31 cellular contexts compared by ENCODE assay signal in genomic region chr3:65717676-65718346, GRCh38.
"Had no signal": no experiment of that assay in that cellular context is flagged by ENCODE, and none has a peak within 500 bp of the region (broad histone marks: within the 10 kb centered on the region; RNA-seq: fewer than 3 reads in every experiment).

No MANE protein-coding gene starts in this region.

- H3K27me3 ChIP-seq: brain microvascular endothelial cell, dorsolateral prefrontal cortex had no signal

- H3K36me3 ChIP-seq: brain microvascular endothelial cell had no signal

- H3K36me3 Mint-ChIP-seq: activated CD4-positive, alpha-beta memory T cell treated with anti-CD3 and anti-CD28 coated beads for 36 hours; activated CD8-positive, alpha-beta memory T cell treated with anti-CD3 and anti-CD28 coated beads, Interleukin-2, amount 10 ng/mL, durations not matched to agents 7 days and 5 days; activated naive CD4-positive, alpha-beta T cell treated with anti-CD3 and anti-CD28 coated beads, Interleukin-2, amount 10 ng/mL, durations not matched to agents 7 days and 5 days; activated naive CD4-positive, alpha-beta T cell treated with anti-CD3 and anti-CD28 coated beads, Interleukin-2, amount 50 U/mL, for 72 hours; activated naive CD8-positive, alpha-beta T cell treated with anti-CD3 and anti-CD28 coated beads, Interleukin-2, amount 10 ng/mL, durations not matched to agents 7 days and 5 days had no signal

- H3K27ac ChIP-seq: brain microvascular endothelial cell, coronary artery, dorsolateral prefrontal cortex had no signal

- H3K4me1 Mint-ChIP-seq: activated CD4-positive, alpha-beta T cell treated with anti-CD3 and anti-CD28 coated beads for 36 hours; activated CD4-positive, alpha-beta T cell treated with anti-CD3 and anti-CD28 coated beads, Interleukin-2, amount 10 ng/mL, durations not matched to agents 24 days and 14 days; activated CD8-positive, alpha-beta memory T cell treated with anti-CD3 and anti-CD28 coated beads, Interleukin-2, amount 10 ng/mL, durations not matched to agents 7 days and 5 days; activated naive CD4-positive, alpha-beta T cell treated with anti-CD3 and anti-CD28 coated beads, Interleukin-2, amount 10 ng/mL, durations not matched to agents 7 days and 5 days; activated naive CD8-positive, alpha-beta T cell treated with anti-CD3 and anti-CD28 coated beads, Interleukin-2, amount 10 ng/mL, durations not matched to agents 7 days and 5 days; central memory CD8-positive, alpha-beta T cell had no signal

- DNase-seq: activated CD4-positive, alpha-beta memory T cell treated with anti-CD3 and anti-CD28 coated beads for 36 hours; activated CD4-positive, alpha-beta T cell treated with anti-CD3 and anti-CD28 coated beads for 36 hours; activated CD4-positive, alpha-beta T cell treated with anti-CD3 and anti-CD28 coated beads, Interleukin-2, amount 10 ng/mL, durations not matched to agents 24 days and 14 days; activated CD4-positive, CD25-positive, alpha-beta regulatory T cell; activated CD4-positive, CD25-positive, alpha-beta regulatory T cell treated with anti-CD3 and anti-CD28 coated beads, Interleukin-2, amount 50 U/mL, for 72 hours; activated CD8-positive, alpha-beta memory T cell treated with anti-CD3 and anti-CD28 coated beads, Interleukin-2, amount 10 ng/mL, durations not matched to agents 7 days and 5 days; activated CD8-positive, alpha-beta memory T cell treated with anti-CD3 and anti-CD28 coated beads, Interleukin-2, amount 50 U/mL, for 4 hours; activated CD8-positive, alpha-beta T cell treated with anti-CD3 and anti-CD28 coated beads, Interleukin-2, amount 10 ng/mL, durations not matched to agents 7 days and 5 days; activated effector memory CD4-positive, alpha-beta T cell treated with anti-CD3 and anti-CD28 coated beads, Interleukin-2, amount 50 U/mL, for 16 hours; activated naive CD4-positive, alpha-beta T cell treated with anti-CD3 and anti-CD28 coated beads, Interleukin-2, amount 10 ng/mL, durations not matched to agents 7 days and 5 days; activated naive CD8-positive, alpha-beta T cell treated with anti-CD3 and anti-CD28 coated beads, Interleukin-2, amount 10 ng/mL, durations not matched to agents 7 days and 5 days; activated T-cell treated with anti-CD3 and anti-CD28 coated beads, Interleukin-2, amount 50 U/mL, for 1 hour; activated T-cell treated with anti-CD3 and anti-CD28 coated beads, Interleukin-2, amount 50 U/mL, for 48 hours; brain microvascular endothelial cell; dorsolateral prefrontal cortex; effector memory CD4-positive, alpha-beta T cell; endodermal cell; foreskin fibroblast; head of caudate nucleus; hippocampal formation; T1000 had no signal

- H3K9me3 Mint-ChIP-seq: activated CD4-positive, alpha-beta memory T cell treated with anti-CD3 and anti-CD28 coated beads for 36 hours; activated CD4-positive, alpha-beta T cell treated with anti-CD3 and anti-CD28 coated beads, Interleukin-2, amount 10 ng/mL, durations not matched to agents 24 days and 14 days; activated naive CD4-positive, alpha-beta T cell treated with anti-CD3 and anti-CD28 coated beads, Interleukin-2, amount 10 ng/mL, durations not matched to agents 7 days and 5 days; activated naive CD4-positive, alpha-beta T cell treated with anti-CD3 and anti-CD28 coated beads, Interleukin-2, amount 50 U/mL, for 72 hours; activated naive CD8-positive, alpha-beta T cell treated with anti-CD3 and anti-CD28 coated beads, Interleukin-2, amount 10 ng/mL, durations not matched to agents 7 days and 5 days; activated T-helper 1 cell treated with anti-CD3 and anti-CD28 coated beads, Interleukin-12 subunit alpha, Interleukin-12 subunit beta, Interleukin-2, Interleukin-4 antibody, amounts not matched to agents 30 ng/mL and 10 ng/mL and 1 ng/mL, durations not matched to agents 14 hours and 24 hours and 36 hours; activated T-helper 2 cell treated with anti-CD3 and anti-CD28 coated beads, Interferon-gamma antibody, Interleukin-2, Interleukin-4, amounts not matched to agents 10 μg/mL and 5 μg/mL and 100 μg/mL, durations not matched to agents 14 hours and 24 hours and 36 hours; dendritic cell treated with granulocyte-macrophage colony-stimulating factor and Interleukin-4, amounts not matched to agents 40 ng/mL and 50 ng/mL, for 4 days; endodermal cell; T-helper 2 cell treated with Interferon-gamma antibody and Interleukin-4, amounts not matched to agents 5 μg/mL and 100 μg/mL, for 36 hours had no signal

- H3K4me3 ChIP-seq: coronary artery, dorsolateral prefrontal cortex had no signal

- ATAC-seq: activated CD4-positive, alpha-beta T cell treated with anti-CD3 and anti-CD28 coated beads for 36 hours; activated CD8-positive, alpha-beta memory T cell treated with anti-CD3 and anti-CD28 coated beads, Interleukin-2, amount 10 ng/mL, durations not matched to agents 7 days and 5 days; activated CD8-positive, alpha-beta T cell treated with anti-CD3 and anti-CD28 coated beads, Interleukin-2, amount 10 ng/mL, durations not matched to agents 7 days and 5 days; activated naive CD4-positive, alpha-beta T cell treated with anti-CD3 and anti-CD28 coated beads, Interleukin-2, amount 50 U/mL, for 72 hours; esophagus mucosa had no signal

- FAIRE-seq: astrocyte, frontal cortex had no signal

- H3K27me3 Mint-ChIP-seq: activated CD4-positive, alpha-beta T cell treated with anti-CD3 and anti-CD28 coated beads, Interleukin-2, amount 10 ng/mL, durations not matched to agents 24 days and 14 days; activated CD8-positive, alpha-beta memory T cell treated with anti-CD3 and anti-CD28 coated beads, Interleukin-2, amount 10 ng/mL, durations not matched to agents 7 days and 5 days; activated naive CD4-positive, alpha-beta T cell treated with anti-CD3 and anti-CD28 coated beads, Interleukin-2, amount 10 ng/mL, durations not matched to agents 7 days and 5 days; activated naive CD8-positive, alpha-beta T cell treated with anti-CD3 and anti-CD28 coated beads, Interleukin-2, amount 10 ng/mL, durations not matched to agents 7 days and 5 days; central memory CD8-positive, alpha-beta T cell; dendritic cell treated with granulocyte-macrophage colony-stimulating factor and Interleukin-4, amounts not matched to agents 40 ng/mL and 50 ng/mL, for 4 days had no signal

- H3K4me3 Mint-ChIP-seq: activated CD4-positive, alpha-beta memory T cell treated with anti-CD3 and anti-CD28 coated beads for 36 hours; activated CD4-positive, alpha-beta T cell treated with anti-CD3 and anti-CD28 coated beads for 36 hours; activated CD4-positive, alpha-beta T cell treated with anti-CD3 and anti-CD28 coated beads, Interleukin-2, amount 10 ng/mL, durations not matched to agents 24 days and 14 days; activated CD8-positive, alpha-beta memory T cell treated with anti-CD3 and anti-CD28 coated beads, Interleukin-2, amount 10 ng/mL, durations not matched to agents 7 days and 5 days; activated CD8-positive, alpha-beta T cell treated with anti-CD3 and anti-CD28 coated beads, Interleukin-2, amount 10 ng/mL, durations not matched to agents 7 days and 5 days; activated naive CD4-positive, alpha-beta T cell treated with anti-CD3 and anti-CD28 coated beads, Interleukin-2, amount 10 ng/mL, durations not matched to agents 7 days and 5 days; activated naive CD8-positive, alpha-beta T cell treated with anti-CD3 and anti-CD28 coated beads, Interleukin-2, amount 10 ng/mL, durations not matched to agents 7 days and 5 days; activated T-helper 1 cell treated with anti-CD3 and anti-CD28 coated beads, Interleukin-12 subunit alpha, Interleukin-12 subunit beta, Interleukin-2, Interleukin-4 antibody, amounts not matched to agents 30 ng/mL and 10 ng/mL and 1 ng/mL, durations not matched to agents 14 hours and 24 hours and 36 hours; central memory CD8-positive, alpha-beta T cell; dendritic cell treated with granulocyte-macrophage colony-stimulating factor and Interleukin-4, amounts not matched to agents 40 ng/mL and 50 ng/mL, for 4 days; endodermal cell; T-helper 2 cell treated with Interferon-gamma antibody and Interleukin-4, amounts not matched to agents 5 μg/mL and 100 μg/mL, for 36 hours had no signal

- H3K27ac Mint-ChIP-seq: activated CD4-positive, alpha-beta memory T cell treated with anti-CD3 and anti-CD28 coated beads for 36 hours; activated CD4-positive, alpha-beta T cell treated with anti-CD3 and anti-CD28 coated beads for 36 hours; activated CD4-positive, alpha-beta T cell treated with anti-CD3 and anti-CD28 coated beads, Interleukin-2, amount 10 ng/mL, durations not matched to agents 24 days and 14 days; activated CD8-positive, alpha-beta memory T cell treated with anti-CD3 and anti-CD28 coated beads, Interleukin-2, amount 10 ng/mL, durations not matched to agents 7 days and 5 days; activated CD8-positive, alpha-beta T cell treated with anti-CD3 and anti-CD28 coated beads, Interleukin-2, amount 10 ng/mL, durations not matched to agents 7 days and 5 days; activated naive CD4-positive, alpha-beta T cell treated with anti-CD3 and anti-CD28 coated beads, Interleukin-2, amount 10 ng/mL, durations not matched to agents 7 days and 5 days; activated naive CD4-positive, alpha-beta T cell treated with anti-CD3 and anti-CD28 coated beads, Interleukin-2, amount 50 U/mL, for 72 hours; activated naive CD8-positive, alpha-beta T cell treated with anti-CD3 and anti-CD28 coated beads, Interleukin-2, amount 10 ng/mL, durations not matched to agents 7 days and 5 days; activated T-helper 1 cell treated with anti-CD3 and anti-CD28 coated beads, Interleukin-12 subunit alpha, Interleukin-12 subunit beta, Interleukin-2, Interleukin-4 antibody, amounts not matched to agents 30 ng/mL and 10 ng/mL and 1 ng/mL, durations not matched to agents 14 hours and 24 hours and 36 hours; activated T-helper 2 cell treated with anti-CD3 and anti-CD28 coated beads, Interferon-gamma antibody, Interleukin-2, Interleukin-4, amounts not matched to agents 10 μg/mL and 5 μg/mL and 100 μg/mL, durations not matched to agents 14 hours and 24 hours and 36 hours; dendritic cell treated with granulocyte-macrophage colony-stimulating factor and Interleukin-4, amounts not matched to agents 40 ng/mL and 50 ng/mL, for 4 days; endodermal cell; T-helper 2 cell treated with Interferon-gamma antibody and Interleukin-4, amounts not matched to agents 5 μg/mL and 100 μg/mL, for 36 hours had no signal
